In genomic region chr17:15257316-15257925, GRCh38 we compare ENCODE assay signal across 8 cellular contexts. TPM values are rescaled to one million over a fixed set of nuclear protein-coding genes. Genes with fewer than 3 reads are reported as not detected.
DNase-seq lines count a peak whose midpoint lies in the region; ATAC-seq, FAIRE-seq and TF ChIP-seq lines count a peak whose summit lies in the region.

No MANE protein-coding gene starts in this region.

- TF ChIP-seq POLR2A in A549 (IDR thresholded peaks at IDR 0.05; ENCODE audit: low read length) (no peak), GM12892 (IDR thresholded peaks at IDR 0.05; ENCODE audit: low read depth, low read length) (no peak)

- no peaks in the 10 kb centered on the region for H3K36me3 Mint-ChIP-seq in activated CD8-positive, alpha-beta T cell treated with anti-CD3 and anti-CD28 coated beads, Interleukin-2, amount 10 ng/mL, durations not matched to agents 7 days and 5 days (ENCODE audit: low read depth)
- no peaks in the 10 kb centered on the region for H3K36me3 Mint-ChIP-seq in endodermal cell (ENCODE audit: low read depth)

- peaks cover 55% of the 10 kb centered on the region for H3K27me3 Mint-ChIP-seq in activated CD8-positive, alpha-beta T cell treated with anti-CD3 and anti-CD28 coated beads, Interleukin-2, amount 10 ng/mL, durations not matched to agents 7 days and 5 days (ENCODE audit: low read depth)
- H3K27me3 Mint-ChIP-seq in endodermal cell (ENCODE audit: insufficient read depth), result peaks cover 46% of the 10 kb centered on the region

- TF ChIP-seq EP300 in A549 (IDR thresholded peaks at IDR 0.05), result no peak

- H3K27ac ChIP-seq in A549 (peak overlapping the region in 1 of 2 experiments; percentile 12; a peak in 1 of 6 replicates), endodermal cell (ENCODE audit: low read depth, low read length) (no peak overlapping the region)

- FAIRE-seq in A549 (lab: Jason Lieb, UNC) (peak; percentile 49), GM12892 (lab: Jason Lieb, UNC) (no peak)

- H3K4me3 ChIP-seq in A549, result no peak overlapping the region
- H3K4me3 ChIP-seq in endodermal cell (ENCODE audit: low read length), result no peak overlapping the region

- H3K9me3 ChIP-seq in A549 (no peaks in the 10 kb centered on the region), endodermal cell (ENCODE audit: control insufficient read depth, low read length) (no peaks in the 10 kb centered on the region)

- peaks cover 36% of the 10 kb centered on the region for H3K27me3 ChIP-seq in endodermal cell (ENCODE audit: control insufficient read depth, insufficient read depth, low read length, poor library complexity, severe bottlenecking)

- peak; percentile 78 to 81 for TF ChIP-seq RAD21 in A549 (conservative IDR thresholded peaks at IDR 0.05 in 1 of 2, IDR thresholded peaks at IDR 0.05 in 1 of 2)

- WGBS in A549 (ENCODE audit: missing lambda C conversion rate), result 6% methylated on average over 18 of the region's 18 CpGs
- WGBS in endodermal cell (ENCODE audit: insufficient coverage in 1 of 2, insufficient read length in 1 of 2), 2 experiments, result 13 to 19% methylated on average over 9 to 17 of the region's 18 CpGs

- TF ChIP-seq CTCF in A549 (IDR thresholded peaks at IDR 0.05) (peak; percentile 97), endodermal cell (conservative IDR thresholded peaks at IDR 0.05) (peak; percentile 93)

- H3K9ac ChIP-seq in endodermal cell (ENCODE audit: extremely low read depth, low read length, poor library complexity, severe bottlenecking), result no peak overlapping the region

- H3K9me3 Mint-ChIP-seq in activated CD8-positive, alpha-beta T cell treated with anti-CD3 and anti-CD28 coated beads, Interleukin-2, amount 10 ng/mL, durations not matched to agents 7 days and 5 days (ENCODE audit: insufficient read depth), result no peaks in the 10 kb centered on the region
- no peaks in the 10 kb centered on the region for H3K9me3 Mint-ChIP-seq in endodermal cell

- H3K4me2 ChIP-seq in A549, result peak overlapping the region; percentile 32

- H3K4me1 Mint-ChIP-seq in activated CD8-positive, alpha-beta T cell treated with anti-CD3 and anti-CD28 coated beads, Interleukin-2, amount 10 ng/mL, durations not matched to agents 7 days and 5 days (ENCODE audit: low read depth), result peaks cover 31% of the 10 kb centered on the region
- H3K4me1 Mint-ChIP-seq in endodermal cell, result peaks cover 23% of the 10 kb centered on the region

- POLR2A ChIA-PET in A549 (lab: Yijun Ruan, JAX), result no interaction called here
- POLR2A ChIA-PET in activated CD8-positive, alpha-beta T cell treated with anti-CD3 and anti-CD28 coated beads, Interleukin-2, amount 10 ng/mL, durations not matched to agents 7 days and 5 days (lab: Charles Lee), result no interaction called here

- DNase-seq in A549 (ENCODE audit: low read depth in 1 of 2, low spot score in 1 of 2) (peak; percentile 74 to 82), GM12892 (ENCODE audit: insufficient read length) (peak; percentile 60), NCI-H524 (lab: John Stamatoyannopoulos, UW) (peak; percentile 38 to 73), endodermal cell (peak; percentile 95), middle frontal gyrus (ENCODE audit: extremely low spot score, low spot score) (peak; percentile 88)
- DNase-seq in activated CD8-positive, alpha-beta T cell treated with anti-CD3 and anti-CD28 coated beads, Interleukin-2, amount 10 ng/mL, durations not matched to agents 7 days and 5 days, result peak; percentile 73
- DNase-seq in stimulated activated CD8-positive, alpha-beta memory T cell treated with anti-CD3 and anti-CD28 coated beads, Interleukin-7, amount 100 ng/mL, for 48 hours (ENCODE audit: extremely low read depth in 1 of 2, low read depth in 1 of 2), result peak; percentile 42 to 68

- H3K4me3 Mint-ChIP-seq in activated CD8-positive, alpha-beta T cell treated with anti-CD3 and anti-CD28 coated beads, Interleukin-2, amount 10 ng/mL, durations not matched to agents 7 days and 5 days, result no peak overlapping the region
- no peak overlapping the region for H3K4me3 Mint-ChIP-seq in endodermal cell

- H3K4me1 ChIP-seq in A549, result peaks cover 12% of the 10 kb centered on the region; the same call in 2 of the 3 replicates
- no peaks in the 10 kb centered on the region for H3K4me1 ChIP-seq in endodermal cell (ENCODE audit: control insufficient read depth, insufficient read depth, low read length)

- CTCF ChIA-PET in A549 (lab: Yijun Ruan, JAX), result interaction anchor here (0.7 to 4.8 kb wide), 61 partner anchors 9 to 687 kb away, joined by 3 to 248 read pairs (median 4); partner anchors contain the start of genes ADORA2B and CDRT4
- CTCF ChIA-PET in activated CD8-positive, alpha-beta T cell treated with anti-CD3 and anti-CD28 coated beads, Interleukin-2, amount 10 ng/mL, durations not matched to agents 7 days and 5 days (lab: Charles Lee), result interaction anchor here (0.6 to 3.5 kb wide), 15 partner anchors 9 to 396 kb away, joined by 3 to 33 read pairs (median 6); no protein-coding TSS in a partner anchor

- no peaks in the 10 kb centered on the region for H3K36me3 ChIP-seq in endodermal cell (ENCODE audit: control insufficient read depth, insufficient read depth, low read length)

- ATAC-seq in A549, result peak; percentile 8 to 37; a peak in 4 of 6 replicates
- ATAC-seq in HG03064 (IDR thresholded peaks at IDR 0.05; ENCODE audit: low read depth, unreplicated experiment), result peak; percentile 75
- ATAC-seq in activated CD8-positive, alpha-beta T cell treated with anti-CD3 and anti-CD28 coated beads, Interleukin-2, amount 10 ng/mL, durations not matched to agents 7 days and 5 days, result peak; percentile 54

- H3K27ac Mint-ChIP-seq in activated CD8-positive, alpha-beta T cell treated with anti-CD3 and anti-CD28 coated beads, Interleukin-2, amount 10 ng/mL, durations not matched to agents 7 days and 5 days, result no peak overlapping the region
- no peak overlapping the region for H3K27ac Mint-ChIP-seq in endodermal cell

TF ChIP-seq in A549, 52 proteins besides CTCF, POLR2A, EP300 and RAD21:
- TF ChIP-seq HOXB5 (CRISPR knock-in tag; IDR thresholded peaks at IDR 0.05) (peak; percentile 51; the same call in 1 of the 2 replicates), RARB (CRISPR knock-in tag; IDR thresholded peaks at IDR 0.05) (no peak), FOSL2 (IDR thresholded peaks at IDR 0.05) (no peak), FOSL2 (CRISPR knock-in tag; IDR thresholded peaks at IDR 0.05) (peak; percentile 52; the same call in 1 of the 2 replicates), ATOH8 (CRISPR knock-in tag; IDR thresholded peaks at IDR 0.05; ENCODE audit: low read depth) (peak; percentile 38; the same call in 1 of the 2 replicates), MYC (IDR thresholded peaks at IDR 0.05; ENCODE audit: borderline replicate concordance, low read length) (peak; percentile 90; the same call in 1 of the 2 replicates), ELK1 (IDR thresholded peaks at IDR 0.05; ENCODE audit: low read depth, low read length) (no peak), MAFK (IDR thresholded peaks at IDR 0.05; ENCODE audit: partially characterized antibody) (no peak), ZSCAN20 (CRISPR knock-in tag; IDR thresholded peaks at IDR 0.05) (no peak), MAX (IDR thresholded peaks at IDR 0.05) (peak; percentile 87), SMC3 (IDR thresholded peaks at IDR 0.05) (peak; percentile 96)

RNA-seq across cellular contexts. Expression of gene PMP22, which starts 7.7 kb away (rescaled TPM):
- polyA plus RNA-seq in A549 (2011; rRNA removed) (102 and 131 TPM in 2 replicates), A549 (2017; fragmentation: RNase III; extraction: RNeasy Plus Mini Kit Qiagen cat#74134 plus additional on column Dnase treatment) (39.1 to 40.7 TPM (median 40.1 TPM) in 3 replicates)
- polyA plus RNA-seq in A549 (2012; cell fraction: cytosol; rRNA removed), result 213 and 232 TPM in 2 replicates
- 159 and 171 TPM in 2 replicates for polyA plus RNA-seq in A549 (2012; cell fraction: nucleus; rRNA removed)
- polyA minus RNA-seq in A549 (2011; rRNA and poly(A)+ RNA removed), result 168 and 199 TPM in 2 replicates
- polyA plus RNA-seq in GM12892 (2012; ENCODE audit: missing spikeins), result not detected
- total RNA-seq in activated CD8-positive, alpha-beta T cell treated with anti-CD3 and anti-CD28 coated beads, Interleukin-2, amount 10 ng/mL, durations not matched to agents 7 days and 5 days, result not detected
- total RNA-seq in endodermal cell, result 1 to 10 TPM; 3.1 to 5.5 TPM
- polyA plus RNA-seq in endodermal cell (2013, experiment 1 of 2), result 16.4 TPM
- 15.9 TPM for polyA plus RNA-seq in endodermal cell (2013, experiment 2 of 2)

Comparison
In these comparisons a context has a peak if more than half of its experiments do, and no peak if none do; other contexts are left out.
1. ATAC-seq: peak in every context shown above with its lines; median percentile 75 in HG03064; 54 in activated CD8-positive, alpha-beta T cell treated with anti-CD3 and anti-CD28 coated beads, Interleukin-2, amount 10 ng/mL, durations not matched to agents 7 days and 5 days; 22 in A549.